18 cellular contexts compared by ENCODE assay signal in the genomic region with DNA sequence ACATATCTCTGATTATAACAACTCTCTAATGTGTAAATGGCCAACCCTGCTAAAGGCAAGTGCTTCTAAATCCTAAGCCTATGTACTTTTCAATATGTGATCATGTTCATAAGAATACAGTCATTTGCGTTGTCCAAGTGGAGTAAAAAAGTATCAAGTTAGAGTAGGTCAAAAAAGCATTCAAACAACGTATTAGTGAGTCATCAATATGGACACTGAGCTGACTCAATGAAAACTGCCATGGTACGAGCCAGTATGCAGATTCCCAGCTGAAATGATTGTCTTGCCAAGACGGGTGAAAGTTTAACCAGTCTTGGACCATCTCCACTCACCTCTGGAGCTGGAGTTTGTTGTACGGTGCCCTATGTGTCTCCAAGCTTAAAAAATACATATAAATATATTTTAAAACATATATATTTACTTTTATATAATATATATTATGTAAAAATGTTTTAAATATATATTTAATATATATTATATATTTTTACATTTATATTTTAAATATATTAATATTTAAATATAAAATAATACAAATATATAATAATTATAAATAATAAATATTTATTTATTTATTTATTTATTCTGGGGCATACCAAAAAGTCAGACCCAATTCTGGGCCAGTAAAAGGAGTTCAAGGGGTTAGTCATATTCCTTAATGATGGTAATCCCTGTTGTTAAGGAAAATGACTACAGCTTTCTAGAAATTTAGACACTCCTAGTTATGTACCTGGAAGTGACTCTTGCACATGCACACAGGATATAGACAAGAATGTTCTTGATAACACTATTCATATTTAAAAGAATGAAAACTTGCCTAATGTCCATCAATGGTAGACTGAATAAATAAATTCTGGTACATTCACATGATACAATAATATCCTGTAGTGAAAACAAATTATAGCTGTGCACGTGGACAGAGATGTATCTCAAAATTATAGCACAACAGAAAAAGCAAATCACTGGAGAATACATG. TPM values are rescaled to one million over a fixed set of nuclear protein-coding genes. Genes with fewer than 3 reads are reported as not detected.
DNase-seq lines count a peak whose midpoint lies in the region; ATAC-seq, FAIRE-seq and TF ChIP-seq lines count a peak whose summit lies in the region.
"Had no signal": no experiment of that assay in that cellular context is flagged by ENCODE, and none has a peak within 500 bp of the region (broad histone marks: within the 10 kb centered on the region; RNA-seq: fewer than 3 reads in every experiment).

No MANE protein-coding gene starts in this region.

- ATAC-seq in left lobe of liver (peak; percentile 77), HG03469 (IDR thresholded peaks at IDR 0.05; ENCODE audit: unreplicated experiment) (no peak)

- H3K27me3 ChIP-seq in stomach: no peaks in the 10 kb centered on the region
- H3K27me3 ChIP-seq: BE2C, sigmoid colon had no signal

- peak overlapping the region in 3 of 5 donors; percentile 6 to 35 (median 10) for H3K27ac ChIP-seq in stomach

- H3K9me3 ChIP-seq in stomach: no peaks in the 10 kb centered on the region
- H3K9me3 ChIP-seq: BE2C, sigmoid colon had no signal

- TF ChIP-seq EP300 in stomach (IDR thresholded peaks at IDR 0.05): no peak

- TF ChIP-seq POLR2A in H54 (IDR thresholded peaks at IDR 0.05; ENCODE audit: low read depth, low read length) (no peak), stomach (IDR thresholded peaks at IDR 0.05) (no peak)

- peaks cover 0 to 6% (median 0%) of the 10 kb centered on the region in 4 donors for H3K36me3 ChIP-seq in stomach
- H3K36me3 ChIP-seq: BE2C had no signal

- peak; percentile 11 for FAIRE-seq in H54 (lab: Jason Lieb, UNC)

- intact Hi-C loops in stomach (cut with DNase I; ENCODE audit: low total_unique reads): loop anchor here (5.0 kb wide), 1 partner anchor 104 kb away; no protein-coding TSS in a partner anchor

- H3K4me3 ChIP-seq in choroid plexus epithelial cell (ENCODE audit: low read depth, low read length) (no peak overlapping the region), stomach (no peak overlapping the region)
- H3K4me3 ChIP-seq: sigmoid colon had no signal

- DNase-seq in H54 (ENCODE audit: insufficient read length, low spot score) (no peak), choroid plexus epithelial cell (ENCODE audit: low read depth) (peak; percentile 42), left lobe of liver (ENCODE audit: low spot score) (peak; percentile 83), stomach (no peak), HK-2 (ENCODE audit: unreplicated experiment) (no peak), NCI-H526 (lab: John Stamatoyannopoulos, UW) (no peak)
- DNase-seq: activated CD4-positive, alpha-beta T cell treated with anti-CD3 and anti-CD28 coated beads, Interleukin-2, amount 50 U/mL, for 48 hours; activated naive CD4-positive, alpha-beta T cell treated with anti-CD3 and anti-CD28 coated beads, Interleukin-2, amount 50 U/mL, for 16 hours; activated T-cell treated with anti-CD3 and anti-CD28 coated beads, Interleukin-2, amount 50 U/mL, for 1 hour; BE2C; hypothalamus; NCI-H1417; occipital lobe; RPMI8226; sigmoid colon; substantia nigra; SW 1271 had no signal

- 45 to 63% (median 49%) methylated on average over 6 of the region's 6 CpGs for WGBS in stomach, 5 donors

- H3K4me1 ChIP-seq in stomach: peaks cover 0 to 62% (median 27%) of the 10 kb centered on the region in 4 donors
- H3K4me1 ChIP-seq: BE2C had no signal

- TF ChIP-seq CTCF in choroid plexus epithelial cell (conservative IDR thresholded peaks at IDR 0.05; ENCODE audit: low read depth, low read length) (no peak), stomach (IDR thresholded peaks at IDR 0.05) (no peak)

RNA-seq across cellular contexts. Expression of a gene that starts 27.2 kb away (rescaled TPM):
- total RNA-seq in left lobe of liver (27.6 TPM), stomach (10 to 100 TPM in 4 of 5 donors, 1 to 10 TPM in 1; 6.1 to 76.3 (median 43.2) TPM)
- polyA plus RNA-seq in stomach: 10 to 100 TPM in 2 of 3 donors, 1 to 10 TPM in 1; 7.3 to 15.0 (median 11.7) TPM

Comparison
In these comparisons a context has a peak if more than half of its experiments do, and no peak if none do; other contexts are left out.
1. DNase-seq: peak in choroid plexus epithelial cell (single experiment) and left lobe of liver (single experiment); none in H54 (single experiment), stomach (single experiment), HK-2 (single experiment) and NCI-H526 (0 of 2).